Comparison of ENCODE assay signal across 12 cellular contexts in genomic region chr7:155191901-155192478, GRCh38.
A peak's percentile ranks its signal among the peaks of the same experiment; 100 is the strongest.
DNase-seq lines count a peak whose midpoint lies in the region; ATAC-seq, FAIRE-seq and TF ChIP-seq lines count a peak whose summit lies in the region.
"Had no signal": no experiment of that assay in that cellular context is flagged by ENCODE, and none has a peak within 500 bp of the region (broad histone marks: within the 10 kb centered on the region; RNA-seq: fewer than 3 reads in every experiment).

No MANE protein-coding gene starts in this region.

- H4K5ac ChIP-seq in H9 (ENCODE audit: insufficient read length, low read depth, low read length) = no peak overlapping the region

- no peaks in the 10 kb centered on the region for H3K27me3 ChIP-seq in H9 (ENCODE audit: insufficient read depth, low read length)
- H3K27me3 ChIP-seq in heart right ventricle = peaks cover 0 to 42% (median 13%) of the 10 kb centered on the region in 7 donors
- H3K27me3 ChIP-seq: BLaER1 treated with 17β-estradiol and CSF1 and Interleukin-3, amounts not matched to agents 10 nM and 100 nM had no signal

- H3K9me3 Mint-ChIP-seq in H9 = peaks cover 17 to 23% of the 10 kb centered on the region in 2 experiments

- no peaks in the 10 kb centered on the region for H4K20me1 ChIP-seq in H9 (ENCODE audit: control insufficient read depth, insufficient read depth, insufficient read length)
- H4K20me1 ChIP-seq: BLaER1 treated with 17β-estradiol and CSF1 and Interleukin-3, amounts not matched to agents 10 nM and 100 nM had no signal

- no peak overlapping the region for H3K4me3 ChIP-seq in heart right ventricle
- H3K4me3 ChIP-seq: BLaER1 treated with 17β-estradiol and CSF1 and Interleukin-3, amounts not matched to agents 10 nM and 100 nM; lung; PC-9 had no signal

- no peak overlapping the region for H3K56ac ChIP-seq in H9 (ENCODE audit: insufficient read length, low read depth, low read length)

- H4K8ac ChIP-seq in H9 (replicated peaks; ENCODE audit: insufficient read length, low read depth, low read length) = no peak overlapping the region

- peak; percentile 72 for ATAC-seq in GM18870 (IDR thresholded peaks at IDR 0.05; ENCODE audit: unreplicated experiment)
- ATAC-seq in GM21723 (IDR thresholded peaks at IDR 0.05; ENCODE audit: unreplicated experiment) = peak; percentile 67
- ATAC-seq in HG03571 (IDR thresholded peaks at IDR 0.05; ENCODE audit: unreplicated experiment) = peak; percentile 75
- no peak for ATAC-seq in heart right ventricle

- FAIRE-seq in GM12892 (lab: Jason Lieb, UNC) = peak; percentile 70

- no peak for TF ChIP-seq POLR2A in GM12892 (IDR thresholded peaks at IDR 0.05; ENCODE audit: low read depth, low read length)

- no peak overlapping the region for H2AK5ac ChIP-seq in H9 (ENCODE audit: insufficient read length, low read length)

- no peak overlapping the region for H2BK12ac ChIP-seq in H9 (ENCODE audit: insufficient read length, low read depth, low read length)

- H3K23me2 ChIP-seq in H9 (ENCODE audit: insufficient read length, low read depth, low read length, poor library complexity, severe bottlenecking) = no peaks in the 10 kb centered on the region

- no peak overlapping the region for H3K9ac ChIP-seq in H9 (ENCODE audit: extremely low read depth, insufficient read length, low read length)
- H3K9ac ChIP-seq: BLaER1 treated with 17β-estradiol and CSF1 and Interleukin-3, amounts not matched to agents 10 nM and 100 nM had no signal

- intact Hi-C loops in heart right ventricle (cut with DNase I) = loop anchor here in 6 of 10 donors (2.0 to 10.0 kb wide), 5 partner anchors 103 to 267 kb away; partner anchors contain the start of gene INSIG1 (in 2 of the 6)

- no peak overlapping the region for H3K4me3 Mint-ChIP-seq in H9

- no peak overlapping the region for H3K18ac ChIP-seq in H9 (ENCODE audit: insufficient read length, low read depth, low read length)

- H3K14ac ChIP-seq in H9 (ENCODE audit: insufficient read depth, low read length) = no peak overlapping the region

- no peak for TF ChIP-seq CTCF in H9 (conservative IDR thresholded peaks at IDR 0.05)
- TF ChIP-seq CTCF in heart right ventricle (IDR thresholded peaks at IDR 0.05) = no peak

- H3K79me1 ChIP-seq in H9 (ENCODE audit: insufficient read depth, low read depth, low read length, poor library complexity, severe bottlenecking) = no peaks in the 10 kb centered on the region

- no peak overlapping the region for H3K23ac ChIP-seq in H9 (ENCODE audit: insufficient read length, low read depth, low read length)

- no peaks in the 10 kb centered on the region for H3K36me3 ChIP-seq in heart right ventricle
- H3K36me3 ChIP-seq: BLaER1 treated with 17β-estradiol and CSF1 and Interleukin-3, amounts not matched to agents 10 nM and 100 nM had no signal

- H3K4me1 ChIP-seq in H9 (ENCODE audit: insufficient read depth, low read length) = no peaks in the 10 kb centered on the region; the same call in 1 of the 2 replicates
- peaks cover 0 to 4% (median 2%) of the 10 kb centered on the region in 9 donors for H3K4me1 ChIP-seq in heart right ventricle

- DNase-seq in GM12892 (ENCODE audit: insufficient read length) = no peak
- DNase-seq in H9 = no peak
- no peak for DNase-seq in NCI-H146 treated with DMSO at 0.1 percent for 48 hours (lab: John Stamatoyannopoulos, UW; ENCODE audit: unreplicated experiment)
- no peak for DNase-seq in heart right ventricle
- DNase-seq: activated CD4-positive, alpha-beta T cell treated with anti-CD3 and anti-CD28 coated beads, Interleukin-2, amount 50 U/mL, for 4 hours; MV-4-11; PC-9 had no signal

- H3K9me3 ChIP-seq in H9 (ENCODE audit: control insufficient read depth, low read depth, low read length) = peaks cover 5% of the 10 kb centered on the region
- peaks cover 0 to 23% (median 13%) of the 10 kb centered on the region in 11 donors for H3K9me3 ChIP-seq in heart right ventricle

- H2BK20ac ChIP-seq in H9 (ENCODE audit: low read depth, low read length, poor library complexity, severe bottlenecking) = no peak overlapping the region

- H2BK120ac ChIP-seq in H9 (ENCODE audit: low read depth, low read length, poor library complexity, severe bottlenecking) = no peak overlapping the region

- H3K27ac ChIP-seq in H9 (ENCODE audit: insufficient read length, low read depth, low read length) (no peak overlapping the region), heart right ventricle (no peak overlapping the region)
- H3K27ac ChIP-seq: BLaER1 treated with 17β-estradiol and CSF1 and Interleukin-3, amounts not matched to agents 10 nM and 100 nM; PC-9 had no signal

- no peak overlapping the region for H2BK15ac ChIP-seq in H9 (ENCODE audit: low read depth, low read length)

- no peak overlapping the region for H3K27ac Mint-ChIP-seq in H9

- no peak overlapping the region for H3T11ph ChIP-seq in H9 (ENCODE audit: low read length)

- H3K4me2 ChIP-seq in H9 (ENCODE audit: insufficient read depth, insufficient read length, low read length) = no peak overlapping the region
- H3K4me2 ChIP-seq: PC-9 had no signal

- no peak overlapping the region for H4K91ac ChIP-seq in H9 (ENCODE audit: insufficient read length, low read depth, low read length)

- H3K79me2 ChIP-seq in H9 (ENCODE audit: insufficient read depth, low read length) = no peaks in the 10 kb centered on the region

- H3K27me3 Mint-ChIP-seq in H9 (ENCODE audit: low read depth) = peaks cover 49% of the 10 kb centered on the region

- peaks cover 0 to 19% (median 3%) of the 10 kb centered on the region in 3 experiments; a peak in 6 of 7 replicates for H3K36me3 Mint-ChIP-seq in H9 (ENCODE audit: insufficient read depth in 1 of 3, low read depth in 3 of 3)

- H3K4ac ChIP-seq in H9 (ENCODE audit: low read depth, low read length) = no peak overlapping the region

- WGBS in H9 (ENCODE audit: extremely low coverage, insufficient read length, low lambda C conversion rate) = no CpG with 5 or more reads among the region's 4 CpGs
- 75 to 90% methylated on average over 4 of the region's 4 CpGs for WGBS in heart right ventricle, 2 donors

- no peak overlapping the region for H2AFZ ChIP-seq in H9 (ENCODE audit: low read length)
- H2AFZ ChIP-seq: PC-9 had no signal

- H2BK5ac ChIP-seq in H9 (ENCODE audit: insufficient read length, low read length) = no peak overlapping the region

- peaks cover 2 to 12% of the 10 kb centered on the region in 2 experiments; a peak in 3 of 4 replicates for H3K4me1 Mint-ChIP-seq in H9

Comparison
In these comparisons a context has a peak if more than half of its experiments do, and no peak if none do; other contexts are left out.
1. ATAC-seq: peak in GM18870 (single experiment), GM21723 (single experiment) and HG03571 (single experiment); none in heart right ventricle (0 of 8).